In the genomic region with DNA sequence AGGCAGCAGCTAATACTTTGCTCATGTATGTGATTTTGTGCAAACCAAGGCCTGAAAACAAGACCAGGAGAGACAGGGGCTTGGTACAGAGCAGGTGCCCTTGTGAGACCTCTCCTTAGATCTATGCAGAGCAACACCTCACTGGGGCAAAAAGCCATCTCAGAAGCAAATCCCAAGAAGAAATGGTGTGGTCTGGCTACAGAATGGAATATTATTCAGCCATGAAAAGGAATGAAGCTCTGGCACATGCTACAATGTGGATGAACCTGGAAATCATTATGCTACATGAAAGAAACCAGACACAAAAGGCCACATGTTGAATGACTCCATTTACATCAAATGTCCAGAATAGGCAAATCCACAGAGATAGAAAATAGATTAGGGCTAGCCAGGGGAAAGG, we compare ENCODE assay signal across 3 cellular contexts.
TF ChIP-seq lines count a peak whose summit lies in the region.

No MANE protein-coding gene starts in this region.

TF ChIP-seq in liver, 16 proteins besides CTCF, POLR2A, EP300 and RAD21:
- TF ChIP-seq RXRA (IDR thresholded peaks at IDR 0.05) (no peak), NR2F2 (IDR thresholded peaks at IDR 0.05) (no peak), JUND (IDR thresholded peaks at IDR 0.05) (no peak), EGR1 (IDR thresholded peaks at IDR 0.05; ENCODE audit: low read depth in 2 of 2) (no peak), YY1 (IDR thresholded peaks at IDR 0.05) (no peak), HNF4G (IDR thresholded peaks at IDR 0.05) (no peak), GABPA (IDR thresholded peaks at IDR 0.05 in 1 of 2, conservative IDR thresholded peaks at IDR 0.05 in 1 of 2) (no peak), HNF4A (conservative IDR thresholded peaks at IDR 0.05) (no peak), SP1 (IDR thresholded peaks at IDR 0.05) (no peak), TAF1 (conservative IDR thresholded peaks at IDR 0.05) (no peak), FOXA2 (IDR thresholded peaks at IDR 0.05) (no peak), FOXA1 (IDR thresholded peaks at IDR 0.05) (no peak)
- TF ChIP-seq, protein P1, sequence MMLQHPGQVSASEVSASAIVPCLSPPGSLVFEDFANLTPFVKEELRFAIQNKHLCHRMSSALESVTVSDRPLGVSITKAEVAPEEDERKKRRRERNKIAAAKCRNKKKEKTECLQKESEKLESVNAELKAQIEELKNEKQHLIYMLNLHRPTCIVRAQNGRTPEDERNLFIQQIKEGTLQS (IDR thresholded peaks at IDR 0.05), result no peak
- TF ChIP-seq, protein P2, sequence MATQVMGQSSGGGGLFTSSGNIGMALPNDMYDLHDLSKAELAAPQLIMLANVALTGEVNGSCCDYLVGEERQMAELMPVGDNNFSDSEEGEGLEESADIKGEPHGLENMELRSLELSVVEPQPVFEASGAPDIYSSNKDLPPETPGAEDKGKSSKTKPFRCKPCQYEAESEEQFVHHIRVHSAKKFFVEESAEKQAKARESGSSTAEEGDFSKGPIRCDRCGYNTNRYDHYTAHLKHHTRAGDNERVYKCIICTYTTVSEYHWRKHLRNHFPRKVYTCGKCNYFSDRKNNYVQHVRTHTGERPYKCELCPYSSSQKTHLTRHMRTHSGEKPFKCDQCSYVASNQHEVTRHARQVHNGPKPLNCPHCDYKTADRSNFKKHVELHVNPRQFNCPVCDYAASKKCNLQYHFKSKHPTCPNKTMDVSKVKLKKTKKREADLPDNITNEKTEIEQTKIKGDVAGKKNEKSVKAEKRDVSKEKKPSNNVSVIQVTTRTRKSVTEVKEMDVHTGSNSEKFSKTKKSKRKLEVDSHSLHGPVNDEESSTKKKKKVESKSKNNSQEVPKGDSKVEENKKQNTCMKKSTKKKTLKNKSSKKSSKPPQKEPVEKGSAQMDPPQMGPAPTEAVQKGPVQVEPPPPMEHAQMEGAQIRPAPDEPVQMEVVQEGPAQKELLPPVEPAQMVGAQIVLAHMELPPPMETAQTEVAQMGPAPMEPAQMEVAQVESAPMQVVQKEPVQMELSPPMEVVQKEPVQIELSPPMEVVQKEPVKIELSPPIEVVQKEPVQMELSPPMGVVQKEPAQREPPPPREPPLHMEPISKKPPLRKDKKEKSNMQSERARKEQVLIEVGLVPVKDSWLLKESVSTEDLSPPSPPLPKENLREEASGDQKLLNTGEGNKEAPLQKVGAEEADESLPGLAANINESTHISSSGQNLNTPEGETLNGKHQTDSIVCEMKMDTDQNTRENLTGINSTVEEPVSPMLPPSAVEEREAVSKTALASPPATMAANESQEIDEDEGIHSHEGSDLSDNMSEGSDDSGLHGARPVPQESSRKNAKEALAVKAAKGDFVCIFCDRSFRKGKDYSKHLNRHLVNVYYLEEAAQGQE (IDR thresholded peaks at IDR 0.05), result no peak
- TF ChIP-seq, protein P3, sequence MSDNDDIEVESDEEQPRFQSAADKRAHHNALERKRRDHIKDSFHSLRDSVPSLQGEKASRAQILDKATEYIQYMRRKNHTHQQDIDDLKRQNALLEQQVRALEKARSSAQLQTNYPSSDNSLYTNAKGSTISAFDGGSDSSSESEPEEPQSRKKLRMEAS (IDR thresholded peaks at IDR 0.05), result no peak
- TF ChIP-seq, protein P4, sequence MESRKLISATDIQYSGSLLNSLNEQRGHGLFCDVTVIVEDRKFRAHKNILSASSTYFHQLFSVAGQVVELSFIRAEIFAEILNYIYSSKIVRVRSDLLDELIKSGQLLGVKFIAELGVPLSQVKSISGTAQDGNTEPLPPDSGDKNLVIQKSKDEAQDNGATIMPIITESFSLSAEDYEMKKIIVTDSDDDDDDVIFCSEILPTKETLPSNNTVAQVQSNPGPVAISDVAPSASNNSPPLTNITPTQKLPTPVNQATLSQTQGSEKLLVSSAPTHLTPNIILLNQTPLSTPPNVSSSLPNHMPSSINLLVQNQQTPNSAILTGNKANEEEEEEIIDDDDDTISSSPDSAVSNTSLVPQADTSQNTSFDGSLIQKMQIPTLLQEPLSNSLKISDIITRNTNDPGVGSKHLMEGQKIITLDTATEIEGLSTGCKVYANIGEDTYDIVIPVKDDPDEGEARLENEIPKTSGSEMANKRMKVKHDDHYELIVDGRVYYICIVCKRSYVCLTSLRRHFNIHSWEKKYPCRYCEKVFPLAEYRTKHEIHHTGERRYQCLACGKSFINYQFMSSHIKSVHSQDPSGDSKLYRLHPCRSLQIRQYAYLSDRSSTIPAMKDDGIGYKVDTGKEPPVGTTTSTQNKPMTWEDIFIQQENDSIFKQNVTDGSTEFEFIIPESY (IDR thresholded peaks at IDR 0.05), result no peak
TF ChIP-seq in liver: peak in this region for 0.

TF ChIP-seq in HepG2, 621 proteins besides CTCF, POLR2A, EP300 and RAD21:
- TF ChIP-seq ZNF710 (CRISPR knock-in tag; IDR thresholded peaks at IDR 0.05; ENCODE audit: borderline replicate concordance), result no peak

TF ChIP-seq in GM12878, 131 proteins besides CTCF, POLR2A, EP300 and RAD21:
- TF ChIP-seq RFX5 (IDR thresholded peaks at IDR 0.05; ENCODE audit: low read depth, low read length) (no peak), BCL3 (IDR thresholded peaks at IDR 0.05; ENCODE audit: borderline replicate concordance, insufficient read depth, low read depth, low read length, poor library complexity, severe bottlenecking) (no peak), STAT3 (IDR thresholded peaks at IDR 0.05; ENCODE audit: low read depth, low read length) (no peak), NR2C2 (IDR thresholded peaks at IDR 0.05; ENCODE audit: borderline replicate concordance, control insufficient read depth, insufficient read length, low read depth) (no peak), MTA3 (IDR thresholded peaks at IDR 0.05; ENCODE audit: borderline replicate concordance, low read length) (no peak), JUNB (IDR thresholded peaks at IDR 0.05) (no peak), BCL11A (IDR thresholded peaks at IDR 0.05; ENCODE audit: low read depth, low read length) (no peak), SRF (IDR thresholded peaks at IDR 0.05; ENCODE audit: low read depth in 2 of 2, low read length in 2 of 2) (no peak)
